Comparison of ENCODE assay signal across 1 cellular context in the genomic region with DNA sequence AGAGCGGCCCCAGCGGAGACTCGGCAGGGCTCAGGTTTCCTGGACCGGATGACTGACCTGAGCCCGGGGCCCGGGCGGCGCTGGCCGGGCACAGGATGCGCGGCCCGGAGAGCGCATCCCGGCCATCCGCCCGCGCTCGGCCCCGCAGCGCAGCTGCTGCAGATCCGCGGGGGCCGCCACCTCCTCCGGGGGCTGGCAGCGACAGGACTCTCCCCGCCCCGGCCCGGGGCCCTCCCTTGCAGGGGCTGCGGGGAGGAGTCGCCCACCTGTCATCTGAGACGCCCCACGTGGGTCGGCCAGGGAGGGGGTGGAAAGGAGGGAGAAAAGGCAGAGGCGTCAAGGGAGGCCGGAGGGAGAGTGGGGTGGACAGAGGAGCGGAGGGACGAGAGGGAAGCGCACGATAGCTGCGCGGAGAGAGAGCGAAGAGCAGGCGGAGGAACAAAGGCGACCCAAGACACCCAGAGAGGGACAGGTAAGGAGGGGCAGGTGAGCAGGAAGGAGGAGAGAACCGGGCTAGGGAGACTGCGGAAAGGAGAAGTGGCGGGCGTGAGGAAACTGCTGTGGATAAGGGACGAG.
TF ChIP-seq lines count a peak whose summit lies in the region.

No MANE protein-coding gene starts in this region.

TF ChIP-seq in K562, 482 proteins besides CTCF, POLR2A, EP300 and RAD21 (continued from another document and continues in another):
- TF ChIP-seq TCF3 (CRISPR knock-in tag; IDR thresholded peaks at IDR 0.05) (no peak), ZKSCAN3 (CRISPR knock-in tag; IDR thresholded peaks at IDR 0.05) (no peak), TARDBP (IDR thresholded peaks at IDR 0.05) (no peak), ZNF197 (CRISPR knock-in tag; IDR thresholded peaks at IDR 0.05; ENCODE audit: low read depth) (no peak), PURB (CRISPR knock-in tag; IDR thresholded peaks at IDR 0.05; ENCODE audit: low read depth) (no peak), KDM4B (IDR thresholded peaks at IDR 0.05; ENCODE audit: borderline replicate concordance in 2 of 2, low read depth in 1 of 2) (no peak), KDM1A (IDR thresholded peaks at IDR 0.05) (peak in 1 of 2 experiments; percentile 42; a peak in 1 of 4 replicates), ZNF133 (CRISPR knock-in tag; IDR thresholded peaks at IDR 0.05) (no peak), SIX5 (IDR thresholded peaks at IDR 0.05; ENCODE audit: borderline replicate concordance in 1 of 2, insufficient read depth in 1 of 2, low read depth in 1 of 2, low read length in 2 of 2) (no peak), RBM25 (IDR thresholded peaks at IDR 0.05; ENCODE audit: low read depth, low read length, severe bottlenecking) (no peak), NFIX (CRISPR knock-in tag; IDR thresholded peaks at IDR 0.05; ENCODE audit: low read depth) (no peak), ZFP1 (CRISPR knock-in tag; IDR thresholded peaks at IDR 0.05) (no peak), BACH1 (tag; IDR thresholded peaks at IDR 0.05) (no peak), BRF1 (IDR thresholded peaks at IDR 0.05; ENCODE audit: borderline replicate concordance, extremely low read depth, insufficient read length) (no peak), ZNF830 (CRISPR knock-in tag; IDR thresholded peaks at IDR 0.05) (no peak), ZNF76 (CRISPR knock-in tag; IDR thresholded peaks at IDR 0.05; ENCODE audit: borderline replicate concordance) (no peak), XRCC4 (IDR thresholded peaks at IDR 0.05; ENCODE audit: extremely low read depth, insufficient read depth, insufficient read length) (no peak), TFAP4 (CRISPR knock-in tag; IDR thresholded peaks at IDR 0.05; ENCODE audit: borderline replicate concordance) (peak; percentile 52; the same call in 1 of the 2 replicates), ZKSCAN8 (CRISPR knock-in tag; IDR thresholded peaks at IDR 0.05) (no peak), CHCHD3 (CRISPR knock-in tag; IDR thresholded peaks at IDR 0.05) (no peak), PRPF4 (IDR thresholded peaks at IDR 0.05; ENCODE audit: insufficient read depth, low read depth, low read length, poor library complexity, severe bottlenecking) (no peak), COPS2 (conservative IDR thresholded peaks at IDR 0.05) (no peak), ZBED1 (IDR thresholded peaks at IDR 0.05) (no peak), ERF (CRISPR knock-in tag; IDR thresholded peaks at IDR 0.05) (no peak), ZNF121 (CRISPR knock-in tag; conservative IDR thresholded peaks at IDR 0.05) (no peak)
- TF ChIP-seq, protein P1, sequence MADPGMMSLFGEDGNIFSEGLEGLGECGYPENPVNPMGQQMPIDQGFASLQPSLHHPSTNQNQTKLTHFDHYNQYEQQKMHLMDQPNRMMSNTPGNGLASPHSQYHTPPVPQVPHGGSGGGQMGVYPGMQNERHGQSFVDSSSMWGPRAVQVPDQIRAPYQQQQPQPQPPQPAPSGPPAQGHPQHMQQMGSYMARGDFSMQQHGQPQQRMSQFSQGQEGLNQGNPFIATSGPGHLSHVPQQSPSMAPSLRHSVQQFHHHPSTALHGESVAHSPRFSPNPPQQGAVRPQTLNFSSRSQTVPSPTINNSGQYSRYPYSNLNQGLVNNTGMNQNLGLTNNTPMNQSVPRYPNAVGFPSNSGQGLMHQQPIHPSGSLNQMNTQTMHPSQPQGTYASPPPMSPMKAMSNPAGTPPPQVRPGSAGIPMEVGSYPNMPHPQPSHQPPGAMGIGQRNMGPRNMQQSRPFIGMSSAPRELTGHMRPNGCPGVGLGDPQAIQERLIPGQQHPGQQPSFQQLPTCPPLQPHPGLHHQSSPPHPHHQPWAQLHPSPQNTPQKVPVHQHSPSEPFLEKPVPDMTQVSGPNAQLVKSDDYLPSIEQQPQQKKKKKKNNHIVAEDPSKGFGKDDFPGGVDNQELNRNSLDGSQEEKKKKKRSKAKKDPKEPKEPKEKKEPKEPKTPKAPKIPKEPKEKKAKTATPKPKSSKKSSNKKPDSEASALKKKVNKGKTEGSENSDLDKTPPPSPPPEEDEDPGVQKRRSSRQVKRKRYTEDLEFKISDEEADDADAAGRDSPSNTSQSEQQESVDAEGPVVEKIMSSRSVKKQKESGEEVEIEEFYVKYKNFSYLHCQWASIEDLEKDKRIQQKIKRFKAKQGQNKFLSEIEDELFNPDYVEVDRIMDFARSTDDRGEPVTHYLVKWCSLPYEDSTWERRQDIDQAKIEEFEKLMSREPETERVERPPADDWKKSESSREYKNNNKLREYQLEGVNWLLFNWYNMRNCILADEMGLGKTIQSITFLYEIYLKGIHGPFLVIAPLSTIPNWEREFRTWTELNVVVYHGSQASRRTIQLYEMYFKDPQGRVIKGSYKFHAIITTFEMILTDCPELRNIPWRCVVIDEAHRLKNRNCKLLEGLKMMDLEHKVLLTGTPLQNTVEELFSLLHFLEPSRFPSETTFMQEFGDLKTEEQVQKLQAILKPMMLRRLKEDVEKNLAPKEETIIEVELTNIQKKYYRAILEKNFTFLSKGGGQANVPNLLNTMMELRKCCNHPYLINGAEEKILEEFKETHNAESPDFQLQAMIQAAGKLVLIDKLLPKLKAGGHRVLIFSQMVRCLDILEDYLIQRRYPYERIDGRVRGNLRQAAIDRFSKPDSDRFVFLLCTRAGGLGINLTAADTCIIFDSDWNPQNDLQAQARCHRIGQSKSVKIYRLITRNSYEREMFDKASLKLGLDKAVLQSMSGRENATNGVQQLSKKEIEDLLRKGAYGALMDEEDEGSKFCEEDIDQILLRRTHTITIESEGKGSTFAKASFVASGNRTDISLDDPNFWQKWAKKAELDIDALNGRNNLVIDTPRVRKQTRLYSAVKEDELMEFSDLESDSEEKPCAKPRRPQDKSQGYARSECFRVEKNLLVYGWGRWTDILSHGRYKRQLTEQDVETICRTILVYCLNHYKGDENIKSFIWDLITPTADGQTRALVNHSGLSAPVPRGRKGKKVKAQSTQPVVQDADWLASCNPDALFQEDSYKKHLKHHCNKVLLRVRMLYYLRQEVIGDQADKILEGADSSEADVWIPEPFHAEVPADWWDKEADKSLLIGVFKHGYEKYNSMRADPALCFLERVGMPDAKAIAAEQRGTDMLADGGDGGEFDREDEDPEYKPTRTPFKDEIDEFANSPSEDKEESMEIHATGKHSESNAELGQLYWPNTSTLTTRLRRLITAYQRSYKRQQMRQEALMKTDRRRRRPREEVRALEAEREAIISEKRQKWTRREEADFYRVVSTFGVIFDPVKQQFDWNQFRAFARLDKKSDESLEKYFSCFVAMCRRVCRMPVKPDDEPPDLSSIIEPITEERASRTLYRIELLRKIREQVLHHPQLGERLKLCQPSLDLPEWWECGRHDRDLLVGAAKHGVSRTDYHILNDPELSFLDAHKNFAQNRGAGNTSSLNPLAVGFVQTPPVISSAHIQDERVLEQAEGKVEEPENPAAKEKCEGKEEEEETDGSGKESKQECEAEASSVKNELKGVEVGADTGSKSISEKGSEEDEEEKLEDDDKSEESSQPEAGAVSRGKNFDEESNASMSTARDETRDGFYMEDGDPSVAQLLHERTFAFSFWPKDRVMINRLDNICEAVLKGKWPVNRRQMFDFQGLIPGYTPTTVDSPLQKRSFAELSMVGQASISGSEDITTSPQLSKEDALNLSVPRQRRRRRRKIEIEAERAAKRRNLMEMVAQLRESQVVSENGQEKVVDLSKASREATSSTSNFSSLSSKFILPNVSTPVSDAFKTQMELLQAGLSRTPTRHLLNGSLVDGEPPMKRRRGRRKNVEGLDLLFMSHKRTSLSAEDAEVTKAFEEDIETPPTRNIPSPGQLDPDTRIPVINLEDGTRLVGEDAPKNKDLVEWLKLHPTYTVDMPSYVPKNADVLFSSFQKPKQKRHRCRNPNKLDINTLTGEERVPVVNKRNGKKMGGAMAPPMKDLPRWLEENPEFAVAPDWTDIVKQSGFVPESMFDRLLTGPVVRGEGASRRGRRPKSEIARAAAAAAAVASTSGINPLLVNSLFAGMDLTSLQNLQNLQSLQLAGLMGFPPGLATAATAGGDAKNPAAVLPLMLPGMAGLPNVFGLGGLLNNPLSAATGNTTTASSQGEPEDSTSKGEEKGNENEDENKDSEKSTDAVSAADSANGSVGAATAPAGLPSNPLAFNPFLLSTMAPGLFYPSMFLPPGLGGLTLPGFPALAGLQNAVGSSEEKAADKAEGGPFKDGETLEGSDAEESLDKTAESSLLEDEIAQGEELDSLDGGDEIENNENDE (IDR thresholded peaks at IDR 0.05; ENCODE audit: low read depth, low read length), result no peak
- TF ChIP-seq, protein P2, sequence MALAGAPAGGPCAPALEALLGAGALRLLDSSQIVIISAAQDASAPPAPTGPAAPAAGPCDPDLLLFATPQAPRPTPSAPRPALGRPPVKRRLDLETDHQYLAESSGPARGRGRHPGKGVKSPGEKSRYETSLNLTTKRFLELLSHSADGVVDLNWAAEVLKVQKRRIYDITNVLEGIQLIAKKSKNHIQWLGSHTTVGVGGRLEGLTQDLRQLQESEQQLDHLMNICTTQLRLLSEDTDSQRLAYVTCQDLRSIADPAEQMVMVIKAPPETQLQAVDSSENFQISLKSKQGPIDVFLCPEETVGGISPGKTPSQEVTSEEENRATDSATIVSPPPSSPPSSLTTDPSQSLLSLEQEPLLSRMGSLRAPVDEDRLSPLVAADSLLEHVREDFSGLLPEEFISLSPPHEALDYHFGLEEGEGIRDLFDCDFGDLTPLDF (CRISPR knock-in tag; IDR thresholded peaks at IDR 0.05), result no peak
- TF ChIP-seq, protein P3, sequence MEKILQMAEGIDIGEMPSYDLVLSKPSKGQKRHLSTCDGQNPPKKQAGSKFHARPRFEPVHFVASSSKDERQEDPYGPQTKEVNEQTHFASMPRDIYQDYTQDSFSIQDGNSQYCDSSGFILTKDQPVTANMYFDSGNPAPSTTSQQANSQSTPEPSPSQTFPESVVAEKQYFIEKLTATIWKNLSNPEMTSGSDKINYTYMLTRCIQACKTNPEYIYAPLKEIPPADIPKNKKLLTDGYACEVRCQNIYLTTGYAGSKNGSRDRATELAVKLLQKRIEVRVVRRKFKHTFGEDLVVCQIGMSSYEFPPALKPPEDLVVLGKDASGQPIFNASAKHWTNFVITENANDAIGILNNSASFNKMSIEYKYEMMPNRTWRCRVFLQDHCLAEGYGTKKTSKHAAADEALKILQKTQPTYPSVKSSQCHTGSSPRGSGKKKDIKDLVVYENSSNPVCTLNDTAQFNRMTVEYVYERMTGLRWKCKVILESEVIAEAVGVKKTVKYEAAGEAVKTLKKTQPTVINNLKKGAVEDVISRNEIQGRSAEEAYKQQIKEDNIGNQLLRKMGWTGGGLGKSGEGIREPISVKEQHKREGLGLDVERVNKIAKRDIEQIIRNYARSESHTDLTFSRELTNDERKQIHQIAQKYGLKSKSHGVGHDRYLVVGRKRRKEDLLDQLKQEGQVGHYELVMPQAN (IDR thresholded peaks at IDR 0.05; ENCODE audit: borderline replicate concordance), result peak; percentile 95
- TF ChIP-seq, protein P4, sequence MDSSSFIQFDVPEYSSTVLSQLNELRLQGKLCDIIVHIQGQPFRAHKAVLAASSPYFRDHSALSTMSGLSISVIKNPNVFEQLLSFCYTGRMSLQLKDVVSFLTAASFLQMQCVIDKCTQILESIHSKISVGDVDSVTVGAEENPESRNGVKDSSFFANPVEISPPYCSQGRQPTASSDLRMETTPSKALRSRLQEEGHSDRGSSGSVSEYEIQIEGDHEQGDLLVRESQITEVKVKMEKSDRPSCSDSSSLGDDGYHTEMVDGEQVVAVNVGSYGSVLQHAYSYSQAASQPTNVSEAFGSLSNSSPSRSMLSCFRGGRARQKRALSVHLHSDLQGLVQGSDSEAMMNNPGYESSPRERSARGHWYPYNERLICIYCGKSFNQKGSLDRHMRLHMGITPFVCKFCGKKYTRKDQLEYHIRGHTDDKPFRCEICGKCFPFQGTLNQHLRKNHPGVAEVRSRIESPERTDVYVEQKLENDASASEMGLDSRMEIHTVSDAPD (CRISPR knock-in tag; IDR thresholded peaks at IDR 0.05), result no peak
- TF ChIP-seq, protein P5, sequence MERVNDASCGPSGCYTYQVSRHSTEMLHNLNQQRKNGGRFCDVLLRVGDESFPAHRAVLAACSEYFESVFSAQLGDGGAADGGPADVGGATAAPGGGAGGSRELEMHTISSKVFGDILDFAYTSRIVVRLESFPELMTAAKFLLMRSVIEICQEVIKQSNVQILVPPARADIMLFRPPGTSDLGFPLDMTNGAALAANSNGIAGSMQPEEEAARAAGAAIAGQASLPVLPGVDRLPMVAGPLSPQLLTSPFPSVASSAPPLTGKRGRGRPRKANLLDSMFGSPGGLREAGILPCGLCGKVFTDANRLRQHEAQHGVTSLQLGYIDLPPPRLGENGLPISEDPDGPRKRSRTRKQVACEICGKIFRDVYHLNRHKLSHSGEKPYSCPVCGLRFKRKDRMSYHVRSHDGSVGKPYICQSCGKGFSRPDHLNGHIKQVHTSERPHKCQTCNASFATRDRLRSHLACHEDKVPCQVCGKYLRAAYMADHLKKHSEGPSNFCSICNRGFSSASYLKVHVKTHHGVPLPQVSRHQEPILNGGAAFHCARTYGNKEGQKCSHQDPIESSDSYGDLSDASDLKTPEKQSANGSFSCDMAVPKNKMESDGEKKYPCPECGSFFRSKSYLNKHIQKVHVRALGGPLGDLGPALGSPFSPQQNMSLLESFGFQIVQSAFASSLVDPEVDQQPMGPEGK (CRISPR knock-in tag; IDR thresholded peaks at IDR 0.05; ENCODE audit: borderline replicate concordance), result no peak
- TF ChIP-seq, protein P6, sequence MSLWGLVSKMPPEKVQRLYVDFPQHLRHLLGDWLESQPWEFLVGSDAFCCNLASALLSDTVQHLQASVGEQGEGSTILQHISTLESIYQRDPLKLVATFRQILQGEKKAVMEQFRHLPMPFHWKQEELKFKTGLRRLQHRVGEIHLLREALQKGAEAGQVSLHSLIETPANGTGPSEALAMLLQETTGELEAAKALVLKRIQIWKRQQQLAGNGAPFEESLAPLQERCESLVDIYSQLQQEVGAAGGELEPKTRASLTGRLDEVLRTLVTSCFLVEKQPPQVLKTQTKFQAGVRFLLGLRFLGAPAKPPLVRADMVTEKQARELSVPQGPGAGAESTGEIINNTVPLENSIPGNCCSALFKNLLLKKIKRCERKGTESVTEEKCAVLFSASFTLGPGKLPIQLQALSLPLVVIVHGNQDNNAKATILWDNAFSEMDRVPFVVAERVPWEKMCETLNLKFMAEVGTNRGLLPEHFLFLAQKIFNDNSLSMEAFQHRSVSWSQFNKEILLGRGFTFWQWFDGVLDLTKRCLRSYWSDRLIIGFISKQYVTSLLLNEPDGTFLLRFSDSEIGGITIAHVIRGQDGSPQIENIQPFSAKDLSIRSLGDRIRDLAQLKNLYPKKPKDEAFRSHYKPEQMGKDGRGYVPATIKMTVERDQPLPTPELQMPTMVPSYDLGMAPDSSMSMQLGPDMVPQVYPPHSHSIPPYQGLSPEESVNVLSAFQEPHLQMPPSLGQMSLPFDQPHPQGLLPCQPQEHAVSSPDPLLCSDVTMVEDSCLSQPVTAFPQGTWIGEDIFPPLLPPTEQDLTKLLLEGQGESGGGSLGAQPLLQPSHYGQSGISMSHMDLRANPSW (CRISPR knock-in tag; IDR thresholded peaks at IDR 0.05), result no peak
